28 cellular contexts compared by ENCODE assay signal in genomic region chr2:14587119-14587518, GRCh38. TPM values are rescaled to one million over a fixed set of nuclear protein-coding genes. Genes with fewer than 3 reads are reported as not detected.
DNase-seq lines count a peak whose midpoint lies in the region; ATAC-seq, FAIRE-seq and TF ChIP-seq lines count a peak whose summit lies in the region.
"Had no signal": no experiment of that assay in that cellular context is flagged by ENCODE, and none has a peak within 500 bp of the region (broad histone marks: within the 10 kb centered on the region; RNA-seq: fewer than 3 reads in every experiment).

No MANE protein-coding gene starts in this region.

- no peak for TF ChIP-seq EP300 in HepG2 (IDR thresholded peaks at IDR 0.05; ENCODE audit: low read depth in 2 of 2, low read length in 2 of 2)
- no peak for TF ChIP-seq EP300 in HepG2 (CRISPR knock-in tag; IDR thresholded peaks at IDR 0.05; ENCODE audit: borderline replicate concordance)

- peak; percentile 9 for DNase-seq in AG20443 (ENCODE audit: low spot score)
- peak; percentile 3 for DNase-seq in HTR-8/SVneo (ENCODE audit: insufficient read length, low spot score)
- peak; percentile 59 for DNase-seq in astrocyte of the hippocampus (ENCODE audit: low read depth, low spot score)
- DNase-seq in non-pigmented ciliary epithelial cell (ENCODE audit: low read depth), result peak; percentile 13
- no peak for DNase-seq in caudate nucleus (lab: John Stamatoyannopoulos, UW)
- no peak for DNase-seq in CD4-positive, alpha-beta T cell
- DNase-seq in HepG2 (ENCODE audit: low spot score), result no peak
- DNase-seq: activated CD8-positive, alpha-beta memory T cell treated with anti-CD3 and anti-CD28 coated beads for 24 hours; activated T-cell treated with anti-CD3 and anti-CD28 coated beads, Interleukin-2, amount 50 U/mL, for 24 hours; adrenal gland; H9; heart right ventricle; NCI-H1092; NCI-H1930; NCI-H226; NCI-H82; OCI-M1; spleen; stimulated activated CD4-positive, alpha-beta T cell treated with anti-CD3 and anti-CD28 coated beads, Interleukin-4, amount 100 ng/mL, for 24 hours; T-helper 1 cell; thyroid gland had no signal

- 12% methylated on average over 4 of the region's 4 CpGs for WGBS in HepG2 (ENCODE audit: low lambda C conversion rate)

- in situ Hi-C loops in HepG2 (cut with HindIII; ENCODE audit: extremely low pct_ligation_motif_present, low pct_unique_long_range_greater_than_20kb), result no loop called here

- no peaks in the 10 kb centered on the region for H3K36me3 ChIP-seq in HepG2 (replicated peaks in 1 of 2; ENCODE audit: control insufficient read depth in 1 of 2, insufficient read depth in 2 of 2, low read length in 2 of 2)
- H3K36me3 ChIP-seq: adrenal gland, heart right ventricle, neural progenitor cell, spleen, thyroid gland had no signal

- no peaks in the 10 kb centered on the region for H3K9me3 ChIP-seq in CD4-positive, alpha-beta T cell (ENCODE audit: control insufficient read depth, low read length)
- H3K9me3 ChIP-seq in HepG2 (ENCODE audit: low read length), result no peaks in the 10 kb centered on the region
- H3K9me3 ChIP-seq: adrenal gland, heart right ventricle, spleen, thyroid gland had no signal

- H3K27ac ChIP-seq in caudate nucleus (ENCODE audit: low read depth, low read length) (no peak overlapping the region), HepG2 (ENCODE audit: extremely low read length, insufficient read depth, low read length) (no peak overlapping the region)
- no peak overlapping the region for H3K27ac ChIP-seq in CD4-positive, alpha-beta T cell (ENCODE audit: low read depth, low read length)
- H3K27ac ChIP-seq: adrenal gland, C4-2B, heart right ventricle, neural progenitor cell, spleen, thyroid gland had no signal

- H3K4me2 ChIP-seq in HepG2 (ENCODE audit: low read depth, low read length), result no peak overlapping the region
- H3K4me2 ChIP-seq: neural progenitor cell had no signal

- no peaks in the 10 kb centered on the region for H3K9me3 Mint-ChIP-seq in CD4-positive, alpha-beta T cell
- H3K9me3 Mint-ChIP-seq: activated T-cell treated with anti-CD3 and anti-CD28 coated beads, Interleukin-2, amount 50 U/mL, for 24 hours; H9; neural progenitor cell; stimulated activated naive CD8-positive, alpha-beta T cell treated with anti-CD3 and anti-CD28 coated beads, Interleukin-15, Interleukin-2, amounts not matched to agents 100 ng/mL and 50 ng/mL, for 24 hours had no signal

- TF ChIP-seq RAD21 in HepG2 (CRISPR knock-in tag; IDR thresholded peaks at IDR 0.05), result no peak

- H3K27me3 Mint-ChIP-seq in CD4-positive, alpha-beta T cell, result no peaks in the 10 kb centered on the region
- H3K27me3 Mint-ChIP-seq: activated T-cell treated with anti-CD3 and anti-CD28 coated beads, Interleukin-2, amount 50 U/mL, for 24 hours; stimulated activated naive CD8-positive, alpha-beta T cell treated with anti-CD3 and anti-CD28 coated beads, Interleukin-15, Interleukin-2, amounts not matched to agents 100 ng/mL and 50 ng/mL, for 24 hours had no signal

- H2AFZ ChIP-seq in HepG2 (ENCODE audit: low read length), result no peak overlapping the region
- H2AFZ ChIP-seq: neural progenitor cell had no signal

- ATAC-seq in HG02623 (IDR thresholded peaks at IDR 0.05; ENCODE audit: unreplicated experiment) (no peak), HepG2 (no peak)
- no peak for ATAC-seq in CD4-positive, alpha-beta T cell (ENCODE audit: poor library complexity)
- ATAC-seq: heart right ventricle, left lobe of liver had no signal

- TF ChIP-seq CTCF in CD4-positive, alpha-beta T cell (IDR thresholded peaks at IDR 0.05), result no peak
- TF ChIP-seq CTCF in HepG2 (CRISPR knock-in tag; IDR thresholded peaks at IDR 0.05), result no peak

- no peak for TF ChIP-seq POLR2A in HepG2 (IDR thresholded peaks at IDR 0.05; ENCODE audit: insufficient read depth in 1 of 2, low read depth in 2 of 2, low read length in 2 of 2)

- no TSS peak for BruUV-seq in HepG2 (replicated peaks; lab: Mats Ljungman, UMichigan)

- no peak overlapping the region for H3K27ac Mint-ChIP-seq in CD4-positive, alpha-beta T cell
- H3K27ac Mint-ChIP-seq: activated T-cell treated with anti-CD3 and anti-CD28 coated beads, Interleukin-2, amount 50 U/mL, for 24 hours; H9; neural progenitor cell; progenitor cell of endocrine pancreas; stimulated activated naive CD8-positive, alpha-beta T cell treated with anti-CD3 and anti-CD28 coated beads, Interleukin-15, Interleukin-2, amounts not matched to agents 100 ng/mL and 50 ng/mL, for 24 hours had no signal

- no peaks in the 10 kb centered on the region for H3K4me1 ChIP-seq in HepG2 (ENCODE audit: insufficient read depth, low read length)
- H3K4me1 ChIP-seq: adrenal gland, heart right ventricle, neural progenitor cell, spleen, thyroid gland had no signal

- H3K4me3 ChIP-seq in HepG2 (replicated peaks in 1 of 3; ENCODE audit: insufficient read depth in 1 of 3, low read depth in 2 of 3, low read length in 3 of 3), result no peak overlapping the region
- H3K4me3 ChIP-seq: adrenal gland, heart right ventricle, neural progenitor cell, spleen, thyroid gland had no signal

- no peak overlapping the region for H3K9ac ChIP-seq in HepG2 (ENCODE audit: insufficient read depth, low read depth, low read length)
- H3K9ac ChIP-seq: neural progenitor cell had no signal

- no peaks in the 10 kb centered on the region for H4K20me1 ChIP-seq in HepG2 (ENCODE audit: insufficient read depth, low read length)

- H3K36me3 Mint-ChIP-seq in CD4-positive, alpha-beta T cell (ENCODE audit: low read depth), result no peaks in the 10 kb centered on the region
- H3K36me3 Mint-ChIP-seq: neural progenitor cell had no signal

- H3K27me3 ChIP-seq in CD4-positive, alpha-beta T cell (ENCODE audit: control insufficient read depth, insufficient read depth, low read length), result no peaks in the 10 kb centered on the region
- no peaks in the 10 kb centered on the region for H3K27me3 ChIP-seq in HepG2 (ENCODE audit: control insufficient read depth in 1 of 2, insufficient read depth in 2 of 2, low read length in 2 of 2)
- H3K27me3 ChIP-seq: adrenal gland, heart right ventricle, neural progenitor cell, spleen, thyroid gland had no signal

- H3K4me1 Mint-ChIP-seq in CD4-positive, alpha-beta T cell (ENCODE audit: low read depth), result no peaks in the 10 kb centered on the region
- H3K4me1 Mint-ChIP-seq: neural progenitor cell had no signal

- no peak for FAIRE-seq in HTR-8/SVneo (lab: Jason Lieb, UNC)
- no peak for FAIRE-seq in HepG2 (lab: Jason Lieb, UNC)
- FAIRE-seq: TTC549 had no signal

- intact Hi-C loops in CD4-positive, alpha-beta T cell (cut with DNase I, micrococcal nuclease), result no loop called here
- intact Hi-C loops in HepG2 (cut with micrococcal nuclease; ENCODE audit: unreplicated experiment), result no loop called here

- H3K4me3 Mint-ChIP-seq in CD4-positive, alpha-beta T cell, result no peak overlapping the region
- H3K4me3 Mint-ChIP-seq: activated T-cell treated with anti-CD3 and anti-CD28 coated beads, Interleukin-2, amount 50 U/mL, for 24 hours; H9; neural progenitor cell; stimulated activated naive CD8-positive, alpha-beta T cell treated with anti-CD3 and anti-CD28 coated beads, Interleukin-15, Interleukin-2, amounts not matched to agents 100 ng/mL and 50 ng/mL, for 24 hours had no signal

- POLR2A ChIA-PET in CD4-positive, alpha-beta T cell (lab: Charles Lee), result no interaction called here
- POLR2A ChIA-PET in HepG2 (lab: Yijun Ruan, JAX), result no interaction called here

- H3K79me2 ChIP-seq in HepG2 (ENCODE audit: insufficient read depth, low read length), result no peaks in the 10 kb centered on the region

- CTCF ChIA-PET in CD4-positive, alpha-beta T cell (lab: Charles Lee), result no interaction called here
- CTCF ChIA-PET in HepG2 (lab: Yijun Ruan, JAX; ENCODE audit: low intra/inter-chr PET ratio, low total read pairs), result no interaction called here

TF ChIP-seq in HepG2, 621 proteins besides CTCF, POLR2A, EP300 and RAD21 (continues in another document):
- TF ChIP-seq MBNL3 (CRISPR knock-in tag; conservative IDR thresholded peaks at IDR 0.05) (no peak), ZNF547 (CRISPR knock-in tag; IDR thresholded peaks at IDR 0.05) (no peak), NR2C2 (CRISPR knock-in tag; IDR thresholded peaks at IDR 0.05; ENCODE audit: borderline replicate concordance) (no peak), RBAK (CRISPR knock-in tag; IDR thresholded peaks at IDR 0.05) (no peak), CCAR2 (optimal IDR thresholded peaks at IDR 0.05; ENCODE audit: low read depth, low read length) (no peak), ZNF605 (CRISPR knock-in tag; IDR thresholded peaks at IDR 0.05) (no peak), HDAC2 (CRISPR knock-in tag; IDR thresholded peaks at IDR 0.05) (no peak), ZNF891 (CRISPR knock-in tag; IDR thresholded peaks at IDR 0.05) (no peak), HMG20B (CRISPR knock-in tag; conservative IDR thresholded peaks at IDR 0.05) (no peak), ZNF724P (CRISPR knock-in tag; IDR thresholded peaks at IDR 0.05; ENCODE audit: borderline replicate concordance) (no peak), CEBPG (CRISPR knock-in tag; IDR thresholded peaks at IDR 0.05) (no peak), ZFP36 (IDR thresholded peaks at IDR 0.05; ENCODE audit: borderline replicate concordance, low read depth, low read length, partially characterized antibody) (no peak)

RNA-seq across cellular contexts. Expression of gene LRATD1, which starts 45.4 kb away (rescaled TPM):
- total RNA-seq in CD4-positive, alpha-beta T cell, result not detected
- total RNA-seq in HepG2 (2016; rRNA removed; fragmentation: Illumina TruSeq; extraction: Trizol), result not detected in 2 replicates
- not detected in 2 replicates for total RNA-seq in HepG2 (2016; cell fraction: cytosol; rRNA removed; fragmentation: Illumina TruSeq; extraction: Trizol; ENCODE audit: low read depth)
- not detected in 2 replicates for total RNA-seq in HepG2 (2016; cell fraction: insoluble cytoplasmic fraction; rRNA removed; fragmentation: Illumina TruSeq; extraction: Trizol)
- total RNA-seq in HepG2 (2016; cell fraction: membrane; rRNA removed; fragmentation: Illumina TruSeq; extraction: Trizol), result not detected in 2 replicates
- not detected in 2 replicates for total RNA-seq in HepG2 (2016; cell fraction: nucleus; rRNA removed; fragmentation: Illumina TruSeq; extraction: Trizol)
- polyA plus RNA-seq in HepG2 (2011; rRNA removed), result 0.04 and 0.07 TPM in 2 replicates
- polyA plus RNA-seq in HepG2 (2011; cell fraction: cytosol; rRNA removed), result 0.04 TPM in 1 of 2 replicates, not detected in the other
- polyA plus RNA-seq in HepG2 (2011; cell fraction: nucleus; rRNA removed), result 0.03 and 0.14 TPM in 2 replicates
- not detected in 2 replicates for polyA plus RNA-seq in HepG2 (2012)
- not detected in 2 replicates for polyA plus RNA-seq in HepG2 (2016; cell fraction: cytosol; fragmentation: Illumina TruSeq; extraction: Trizol; ENCODE audit: low read depth)
- not detected in 2 replicates for polyA plus RNA-seq in HepG2 (2016; cell fraction: insoluble cytoplasmic fraction; fragmentation: Illumina TruSeq; extraction: Trizol; ENCODE audit: low read depth)
- polyA plus RNA-seq in HepG2 (2016; cell fraction: membrane; fragmentation: Illumina TruSeq; extraction: Trizol; ENCODE audit: low read depth), result not detected in 2 replicates
- not detected in 2 replicates for polyA plus RNA-seq in HepG2 (2016; cell fraction: nucleus; fragmentation: Illumina TruSeq; extraction: Trizol; ENCODE audit: insufficient read depth, low read depth)
- 0.04 TPM in 1 of 2 replicates, not detected in the other for polyA minus RNA-seq in HepG2 (2011; rRNA and poly(A)+ RNA removed; ENCODE audit: low replicate concordance)
- polyA minus RNA-seq in HepG2 (2011; cell fraction: cytosol; rRNA and poly(A)+ RNA removed), result not detected in 2 replicates
- polyA minus RNA-seq in HepG2 (2011; cell fraction: nucleus; rRNA and poly(A)+ RNA removed), result 0.13 and 0.25 TPM in 2 replicates

Comparison
In these comparisons a context has a peak if more than half of its experiments do, and no peak if none do; other contexts are left out.
1. DNase-seq: peak in AG20443 (single experiment), HTR-8/SVneo (single experiment), astrocyte of the hippocampus (single experiment) and non-pigmented ciliary epithelial cell (single experiment); none in caudate nucleus (0 of 61), CD4-positive, alpha-beta T cell (0 of 10) and HepG2 (single experiment).